Comparison of ENCODE assay signal across 9 cellular contexts in the genomic region with DNA sequence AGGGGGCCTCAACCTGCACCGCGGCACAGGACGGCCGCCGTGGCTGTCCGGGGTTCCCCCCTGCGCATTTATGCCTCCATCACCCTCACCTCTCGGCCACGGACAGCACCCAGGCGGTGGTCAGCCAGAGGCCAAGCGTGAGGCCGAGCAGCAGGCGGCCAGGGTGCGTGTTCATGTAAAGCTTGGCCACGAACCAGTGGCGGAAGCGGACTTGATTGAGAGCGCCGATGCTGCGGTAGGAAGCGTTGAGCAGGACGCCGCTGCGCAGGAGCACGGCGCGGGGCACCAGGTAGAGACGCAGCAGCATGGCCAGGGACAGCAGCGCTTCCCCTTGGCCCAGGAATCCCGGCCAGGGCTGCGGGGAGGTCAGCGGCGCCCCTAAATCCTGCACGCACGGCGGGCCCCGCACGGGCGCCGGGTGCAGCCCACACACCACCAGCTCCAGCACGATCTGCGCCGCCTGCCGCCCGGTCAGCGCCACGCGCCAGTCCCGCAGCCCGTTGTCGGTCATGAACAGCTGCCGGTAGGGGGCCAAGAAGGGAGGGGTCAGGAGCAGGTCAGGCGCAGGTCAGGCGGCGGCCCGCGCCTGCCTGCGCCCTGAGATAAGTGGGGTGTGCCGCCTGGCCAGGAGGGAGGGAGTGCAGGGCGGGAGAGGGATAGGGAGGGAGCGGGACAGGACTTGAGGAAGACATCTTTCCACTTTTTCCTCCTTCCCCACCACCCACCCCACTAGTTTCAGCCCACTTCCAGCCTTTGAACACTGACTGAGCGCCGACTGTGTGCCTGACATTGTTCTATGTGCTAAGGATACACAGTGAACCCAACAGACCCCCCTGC. TPM values are rescaled to one million over a fixed set of nuclear protein-coding genes. Genes with fewer than 3 reads are reported as not detected.
DNase-seq lines count a peak whose midpoint lies in the region; ATAC-seq and TF ChIP-seq lines count a peak whose summit lies in the region.
"Had no signal": no experiment of that assay in that cellular context is flagged by ENCODE, and none has a peak within 500 bp of the region (broad histone marks: within the 10 kb centered on the region; RNA-seq: fewer than 3 reads in every experiment).

No MANE protein-coding gene starts in this region.

- no peak for ATAC-seq in HG02759 (IDR thresholded peaks at IDR 0.05; ENCODE audit: unreplicated experiment)

- TF ChIP-seq CTCF in AG04449 (IDR thresholded peaks at IDR 0.05; ENCODE audit: insufficient read depth, low read length, missing control alignments) (peak; percentile 61), Peyer's patch (IDR thresholded peaks at IDR 0.05) (peak in 4 of 6 experiments; percentile 17 to 69 (median 38)), fibroblast of pulmonary artery (IDR thresholded peaks at IDR 0.05; ENCODE audit: low read length, missing control alignments) (peak; percentile 50)

- TF ChIP-seq POLR2A in Peyer's patch (IDR thresholded peaks at IDR 0.05): no peak

- no peak for DNase-seq in AG04449 (ENCODE audit: low read depth, low spot score)
- peak in 1 of 3 donors; percentile 79 for DNase-seq in Peyer's patch
- peak; percentile 57 for DNase-seq in fibroblast of pulmonary artery (ENCODE audit: low read depth)
- DNase-seq in myocyte (ENCODE audit: low read depth): peak; percentile 57
- no peak for DNase-seq in NCI-H146 (lab: John Stamatoyannopoulos, UW)
- no peak for DNase-seq in activated CD4-positive, CD25-positive, alpha-beta regulatory T cell treated with anti-CD3 and anti-CD28 coated beads, Interleukin-2, amount 50 U/mL, for 72 hours
- no peak for DNase-seq in SIG-M5 (lab: John Stamatoyannopoulos, UW)

- H3K4me1 ChIP-seq in Peyer's patch: peaks cover 1 to 34% (median 8%) of the 10 kb centered on the region in 4 donors

- H3K9me3 ChIP-seq in Peyer's patch: no peaks in the 10 kb centered on the region

- POLR2A ChIA-PET in AG04449 (lab: Yijun Ruan, JAX): interaction anchor here (1.0 to 1.2 kb wide), 2 partner anchors 19 to 21 kb away, joined by 3 to 4 read pairs; a partner anchor contains a TSS

- no peak overlapping the region for H3K27ac ChIP-seq in Peyer's patch

- H3K36me3 ChIP-seq in Peyer's patch: no peaks in the 10 kb centered on the region

- H3K4me3 ChIP-seq in AG04449 (ENCODE audit: low read depth, low read length) (peak overlapping the region; percentile 32), Peyer's patch (peak overlapping the region in 2 of 4 donors; percentile 15 to 28), fibroblast of pulmonary artery (replicated peaks; ENCODE audit: low read depth, low read length) (peak overlapping the region; percentile 24)

- CTCF ChIA-PET in AG04449 (lab: Yijun Ruan, JAX): interaction anchor here (0.6 to 8.0 kb wide), 14 partner anchors 8 to 106 kb away, joined by 3 to 92 read pairs (median 5); no protein-coding TSS in a partner anchor

- no peaks in the 10 kb centered on the region for H3K27me3 ChIP-seq in Peyer's patch

RNA-seq across cellular contexts. Expression of a gene that starts 6.5 kb away (rescaled TPM):
- total RNA-seq in Peyer's patch: 10 to 100 TPM in 3 of 4 donors, 1 to 10 TPM in 1; 5.1 to 54.5 (median 33.1) TPM
- total RNA-seq in myocyte: 0.27 and 1.6 TPM in 2 replicates
- polyA plus RNA-seq in myocyte (2012): 3.8 TPM

RNA-seq across cellular contexts. Expression of a gene that starts 19.6 kb away (rescaled TPM):
- 10 to 100 TPM; 25.0 to 56.1 (median 40.8) TPM for total RNA-seq in Peyer's patch
- total RNA-seq in myocyte: 16.0 and 19.3 TPM in 2 replicates
- 53.4 TPM for polyA plus RNA-seq in myocyte (2012)

RNA-seq across cellular contexts. Expression of a gene that starts 27.9 kb away (rescaled TPM):
- total RNA-seq in Peyer's patch (1 to 10 TPM in 1 of 4 donors, under 1 TPM in 1, not detected in 2; 0.27 to 1.7 TPM), myocyte (0.11 TPM in 1 of 2 replicates, not detected in the other)
- polyA plus RNA-seq in myocyte (2012): 0.08 TPM

RNA-seq across cellular contexts. Expression of a gene that starts 52.8 kb away (rescaled TPM):
- total RNA-seq in Peyer's patch (10 to 100 TPM in 2 of 4 donors, 1 to 10 TPM in 2; 5.4 to 22.1 (median 11.8) TPM), myocyte (14.4 and 27.3 TPM in 2 replicates)
- 5.6 TPM for polyA plus RNA-seq in myocyte (2012)

RNA-seq across cellular contexts. Expression of a gene that starts 58.4 kb away (rescaled TPM):
- total RNA-seq in Peyer's patch: not detected
- not detected in 2 replicates for total RNA-seq in myocyte
- not detected for polyA plus RNA-seq in myocyte (2012)
- total RNA-seq: Daoy had no signal

Comparison
In these comparisons a context has a peak if more than half of its experiments do, and no peak if none do; other contexts are left out.
1. DNase-seq: peak in fibroblast of pulmonary artery (single experiment) and myocyte (single experiment); none in AG04449 (single experiment), NCI-H146 (single experiment), activated CD4-positive, CD25-positive, alpha-beta regulatory T cell treated with anti-CD3 and anti-CD28 coated beads, Interleukin-2, amount 50 U/mL, for 72 hours (single experiment) and SIG-M5 (single experiment).
2. Peak in every context shown above with its lines, with median percentiles within 50 percentile points of each other: CTCF ChIP-seq.